Comparison of ENCODE assay signal across 10 cellular contexts in the genomic region with DNA sequence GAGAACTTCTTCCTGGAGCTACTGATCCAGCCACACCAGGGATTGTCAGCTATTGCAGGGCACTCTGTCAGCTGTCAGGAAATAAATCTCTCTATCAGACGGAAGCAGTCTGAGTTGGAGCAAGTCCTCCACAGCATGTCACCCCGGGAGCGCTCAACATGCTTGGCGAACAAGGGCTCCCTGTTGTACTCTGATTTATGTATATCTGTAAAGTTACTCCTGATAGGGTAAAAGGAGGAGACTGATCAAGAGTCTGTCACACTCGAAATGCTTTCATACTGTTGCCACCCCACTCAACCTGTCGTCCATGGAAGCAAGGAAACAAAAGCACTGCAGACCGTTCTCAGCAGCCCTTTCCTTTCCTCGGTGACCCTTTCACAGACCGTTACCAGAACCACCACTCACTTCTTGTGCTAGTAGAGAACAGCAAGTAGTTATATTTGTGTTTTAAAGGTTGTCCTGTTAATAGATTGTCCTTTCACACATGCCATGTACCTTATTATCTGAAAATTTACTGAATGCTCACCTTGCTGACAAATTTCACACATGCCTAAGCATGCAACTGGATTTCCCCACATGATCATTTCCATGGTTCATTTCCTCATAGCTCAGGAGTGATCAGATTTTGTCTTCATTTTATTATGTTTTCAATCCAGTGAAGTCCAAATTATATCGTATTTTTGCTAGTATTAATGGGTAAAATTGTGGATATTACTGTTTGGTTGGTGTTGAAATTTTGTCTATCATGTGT.
DNase-seq lines count a peak whose midpoint lies in the region; ATAC-seq, FAIRE-seq and TF ChIP-seq lines count a peak whose summit lies in the region.
"Had no signal": no experiment of that assay in that cellular context is flagged by ENCODE, and none has a peak within 500 bp of the region (broad histone marks: within the 10 kb centered on the region; RNA-seq: fewer than 3 reads in every experiment).

No MANE protein-coding gene starts in this region.

- H3K27ac ChIP-seq in GM12878 (ENCODE audit: control insufficient read depth, insufficient read depth) = no peak overlapping the region
- no peak overlapping the region for H3K27ac ChIP-seq in GM23248

- no peak for FAIRE-seq in GM12878 (lab: Jason Lieb, UNC)

- no peaks in the 10 kb centered on the region for H3K36me3 Mint-ChIP-seq in osteocyte (ENCODE audit: unreplicated experiment)

- H3K4me1 Mint-ChIP-seq in osteocyte (ENCODE audit: unreplicated experiment) = peaks cover 7% of the 10 kb centered on the region

- POLR2A ChIA-PET in GM12878 (lab: Charles Lee) = no interaction called here

- H3K4me2 ChIP-seq in GM12878 (ENCODE audit: control insufficient read depth, insufficient read depth) = peak overlapping the region; percentile 84
- H3K4me2 ChIP-seq in GM23248 (ENCODE audit: unreplicated experiment) = no peak overlapping the region

- no peak for TF ChIP-seq EP300 in GM12878 (IDR thresholded peaks at IDR 0.05; ENCODE audit: borderline replicate concordance in 1 of 2, control insufficient read depth in 1 of 2, low read depth in 2 of 2, low read length in 2 of 2)

- H3K27me3 Mint-ChIP-seq in osteocyte (ENCODE audit: unreplicated experiment) = no peaks in the 10 kb centered on the region

- WGBS in GM12878 (ENCODE audit: insufficient coverage, insufficient replicate concordance, low lambda C conversion rate, missing lambda C conversion rate) = 2% methylated on average over 10 of the region's 10 CpGs
- 2 to 5% methylated on average over 10 of the region's 10 CpGs for WGBS in GM23248 (ENCODE audit: low coverage in 1 of 2, low lambda C conversion rate in 2 of 2, missing lambda C conversion rate in 2 of 2), 2 experiments

- no peaks in the 10 kb centered on the region for H3K9me3 Mint-ChIP-seq in osteocyte (ENCODE audit: unreplicated experiment)

- H3K4me3 ChIP-seq in GM12878 (no peak overlapping the region), GM23248 (no peak overlapping the region)

- H2AFZ ChIP-seq in GM12878 (ENCODE audit: control insufficient read depth, low read depth, low read length) = peak overlapping the region; percentile 78
- H2AFZ ChIP-seq in GM23248 = no peak overlapping the region

- H3K9ac ChIP-seq in GM12878 (ENCODE audit: control insufficient read depth, insufficient read depth, low read length) (peak overlapping the region; percentile 41; the same call in 1 of the 2 replicates), GM23248 (no peak overlapping the region)

- H3F3A ChIP-seq in GM23248 (ENCODE audit: insufficient read depth) = no peaks in the 10 kb centered on the region

- H3K4me1 ChIP-seq in GM12878 (ENCODE audit: control insufficient read depth, insufficient read depth, low read length) (no peaks in the 10 kb centered on the region), GM23248 (ENCODE audit: insufficient read depth) (no peaks in the 10 kb centered on the region)

- TF ChIP-seq CTCF in GM12878 (IDR thresholded peaks at IDR 0.05 in 2 of 3, conservative IDR thresholded peaks at IDR 0.05 in 1 of 3; ENCODE audit: control insufficient read depth in 2 of 3, extremely low read depth in 1 of 3, insufficient read depth in 1 of 3, low read depth in 3 of 3, low read length in 3 of 3) = no peak
- no peak for TF ChIP-seq CTCF in osteocyte (IDR thresholded peaks at IDR 0.05)

- no peak overlapping the region for H3K27ac Mint-ChIP-seq in osteocyte (ENCODE audit: unreplicated experiment)

- in situ Hi-C loops in GM12878 (cut with MboI) (no loop called here), GM23248 (cut with MboI) (no loop called here)

- no TSS peak for BruUV-seq in GM12878 (replicated peaks; lab: Mats Ljungman, UMichigan)

- RAD21 ChIA-PET in GM12878 (lab: Charles Lee; ENCODE audit: unreplicated experiment) = interaction anchor here (0.9 kb wide), 1 partner anchor 56 kb away, joined by 3 read pairs; no protein-coding TSS in a partner anchor

- SMC1A ChIA-PET in GM12878 (lab: Charles Lee; ENCODE audit: uncharacterized antibody, unreplicated experiment) = interaction anchor here (1.1 kb wide), 1 partner anchor 9 kb away, joined by 3 read pairs; no protein-coding TSS in a partner anchor

- DNase-seq in GM12878 (ENCODE audit: low read depth, low spot score) = no peak
- DNase-seq in osteocyte (ENCODE audit: extremely low spot score, unreplicated experiment) = no peak
- DNase-seq in NCI-H2196 treated with DMSO at 0.1 percent for 48 hours (lab: John Stamatoyannopoulos, UW; ENCODE audit: unreplicated experiment) = no peak
- DNase-seq in iPS-NIHi7 (ENCODE audit: extremely low spot score) = no peak
- DNase-seq in GM23248 = no peak
- DNase-seq: cortex of kidney, SW 1271 had no signal

- no peak for TF ChIP-seq RAD21 in GM12878 (IDR thresholded peaks at IDR 0.05; ENCODE audit: insufficient read depth, low read depth, low read length)

- intact Hi-C loops in GM12878 (cut with micrococcal nuclease; ENCODE audit: unreplicated experiment) = no loop called here

- CTCF ChIA-PET in GM12878 (lab: Yijun Ruan, JAX) = interaction anchor here (0.6 kb wide), 1 partner anchor 15 kb away, joined by 3 read pairs; no protein-coding TSS in a partner anchor

- H3K79me2 ChIP-seq in GM12878 (ENCODE audit: control insufficient read depth, insufficient read depth, low read length) (no peaks in the 10 kb centered on the region), GM23248 (ENCODE audit: insufficient read depth) (no peaks in the 10 kb centered on the region)

- peak overlapping the region; percentile 48 for H3K4me3 Mint-ChIP-seq in osteocyte (ENCODE audit: unreplicated experiment)

- ATAC-seq in GM18517 (IDR thresholded peaks at IDR 0.05; ENCODE audit: unreplicated experiment) (peak; percentile 43), HG03354 (IDR thresholded peaks at IDR 0.05; ENCODE audit: poor library complexity, severe bottlenecking, unreplicated experiment) (peak; percentile 64), GM12878 (peak; percentile 65), GM21529 (IDR thresholded peaks at IDR 0.05; ENCODE audit: unreplicated experiment) (no peak)

- no peaks in the 10 kb centered on the region for H3K9me2 ChIP-seq in GM23248 (ENCODE audit: insufficient read depth)

- no peaks in the 10 kb centered on the region for H3K9me3 ChIP-seq in GM12878 (replicated peaks; ENCODE audit: control insufficient read depth, insufficient read depth, low read length)
- no peaks in the 10 kb centered on the region for H3K9me3 ChIP-seq in GM23248 (ENCODE audit: low read depth)

- TF ChIP-seq POLR2A in GM12878 (IDR thresholded peaks at IDR 0.05; ENCODE audit: low read depth, low read length) = no peak

- H3K36me3 ChIP-seq in GM12878 (ENCODE audit: control insufficient read depth in 2 of 2, insufficient read depth in 2 of 2, low read length in 1 of 2) (no peaks in the 10 kb centered on the region), GM23248 (ENCODE audit: low read depth) (no peaks in the 10 kb centered on the region)

- H4K20me1 ChIP-seq in GM12878 (ENCODE audit: control insufficient read depth, insufficient read depth) (no peaks in the 10 kb centered on the region), GM23248 (ENCODE audit: insufficient read depth) (no peaks in the 10 kb centered on the region)

- H3K27me3 ChIP-seq in GM12878 (replicated peaks in 1 of 2; ENCODE audit: control insufficient read depth in 2 of 2, insufficient read depth in 2 of 2, low read length in 1 of 2) (no peaks in the 10 kb centered on the region), GM23248 (replicated peaks; ENCODE audit: insufficient read depth) (no peaks in the 10 kb centered on the region)

TF ChIP-seq in GM12878, 131 proteins besides CTCF, POLR2A, EP300 and RAD21 (continues in another document):
- TF ChIP-seq SMC3 (IDR thresholded peaks at IDR 0.05; ENCODE audit: borderline replicate concordance, low read length) (no peak), NRF1 (conservative IDR thresholded peaks at IDR 0.05; ENCODE audit: low read depth, low read length) (no peak), ZNF217 (IDR thresholded peaks at IDR 0.05) (no peak), USF2 (IDR thresholded peaks at IDR 0.05; ENCODE audit: borderline replicate concordance, low read depth, low read length) (no peak), E4F1 (IDR thresholded peaks at IDR 0.05; ENCODE audit: borderline replicate concordance, partially characterized antibody) (no peak)
